In the genomic region with DNA sequence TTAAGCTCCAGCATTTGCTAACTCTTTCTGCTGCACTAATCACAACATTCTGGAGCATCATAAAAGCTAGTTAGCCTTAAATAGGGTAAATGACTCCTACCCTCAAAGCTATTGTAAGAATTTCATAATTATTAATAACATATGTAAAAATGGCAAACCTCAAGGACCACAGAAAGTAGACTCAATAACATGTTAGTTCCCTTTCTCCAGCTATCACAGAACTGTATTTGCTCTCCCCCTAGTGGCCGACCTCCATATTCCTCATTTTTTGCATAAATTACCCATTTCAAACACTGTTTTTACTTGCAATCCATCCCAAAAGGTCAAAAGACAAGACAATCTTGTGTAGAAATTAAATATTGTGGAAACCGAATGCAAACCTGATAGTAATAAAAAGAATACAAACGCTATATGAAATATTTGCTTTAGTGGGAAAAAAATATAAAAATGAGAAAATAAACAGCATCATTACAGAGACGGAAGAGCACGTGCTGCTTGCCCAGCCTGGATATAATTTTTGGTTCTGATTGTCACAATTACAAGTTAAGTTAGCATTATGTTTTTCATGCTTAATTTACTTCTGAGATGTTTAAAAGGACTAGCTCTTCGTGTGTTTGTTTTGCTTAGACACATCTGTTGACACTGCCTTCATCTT, we compare ENCODE assay signal across 8 cellular contexts.
DNase-seq lines count a peak whose midpoint lies in the region; ATAC-seq and TF ChIP-seq lines count a peak whose summit lies in the region.

No MANE protein-coding gene starts in this region.

- H3K4me3 ChIP-seq in SU-DHL-6 (ENCODE audit: insufficient read depth, low read length, poor library complexity, severe bottlenecking) = no peak overlapping the region

- ATAC-seq in GM18498 (IDR thresholded peaks at IDR 0.05; ENCODE audit: unreplicated experiment) (peak; percentile 90), HG02642 (IDR thresholded peaks at IDR 0.05; ENCODE audit: poor library complexity, unreplicated experiment) (peak; percentile 88)
- peak; percentile 87 to 91 for ATAC-seq in stimulated activated naive B cell treated with anti-CD40 and anti-IgM and Interleukin-4, amounts not matched to agents 10 μg/mL and 1 μg/mL and 100 μg/mL, for 72 hours (replicated peaks)

- H2AFZ ChIP-seq in SU-DHL-6 (ENCODE audit: low read depth, low read length, severe bottlenecking) = no peak overlapping the region

- TF ChIP-seq CTCF in SU-DHL-6 (IDR thresholded peaks at IDR 0.05; ENCODE audit: insufficient read depth, low read length, poor library complexity, severe bottlenecking) = peak; percentile 77

- peak; percentile 2 for DNase-seq in AG08395 (ENCODE audit: low spot score)
- DNase-seq in MV-4-11 (lab: John Stamatoyannopoulos, UW) = peak; percentile 64
- DNase-seq in foreskin melanocyte = peak; percentile 18
- peak; percentile 18 for DNase-seq in stimulated activated naive B cell treated with anti-CD40 and anti-IgM and Interleukin-4, amounts not matched to agents 10 μg/mL and 1 μg/mL and 100 μg/mL, for 72 hours
- no peak for DNase-seq in stimulated activated CD4-positive, alpha-beta T cell treated with anti-CD3 and anti-CD28 coated beads, Interleukin-4, amount 100 ng/mL, for 1 hour

- H3K27me3 ChIP-seq in SU-DHL-6 (ENCODE audit: low read length) = no peaks in the 10 kb centered on the region

- H3K79me2 ChIP-seq in SU-DHL-6 (ENCODE audit: insufficient read depth, low read length) = no peaks in the 10 kb centered on the region

- H3F3A ChIP-seq in SU-DHL-6 (ENCODE audit: insufficient read depth) = no peaks in the 10 kb centered on the region

- H3K27ac Mint-ChIP-seq in stimulated activated naive B cell treated with anti-CD40 and anti-IgM and Interleukin-4, amounts not matched to agents 10 μg/mL and 1 μg/mL and 100 μg/mL, for 72 hours = no peak overlapping the region

- H4K20me1 ChIP-seq in SU-DHL-6 (ENCODE audit: low read depth, low read length) = no peaks in the 10 kb centered on the region

- no peak overlapping the region for H3K27ac ChIP-seq in SU-DHL-6 (ENCODE audit: low read depth, low read length)

- no peak overlapping the region for H3K4me3 Mint-ChIP-seq in stimulated activated naive B cell treated with anti-CD40 and anti-IgM and Interleukin-4, amounts not matched to agents 10 μg/mL and 1 μg/mL and 100 μg/mL, for 72 hours

- no peaks in the 10 kb centered on the region for H3K9me3 ChIP-seq in SU-DHL-6 (ENCODE audit: insufficient read depth, low read length)

- no peaks in the 10 kb centered on the region for H3K9me3 Mint-ChIP-seq in stimulated activated naive B cell treated with anti-CD40 and anti-IgM and Interleukin-4, amounts not matched to agents 10 μg/mL and 1 μg/mL and 100 μg/mL, for 72 hours

- no peaks in the 10 kb centered on the region for H3K9me2 ChIP-seq in SU-DHL-6 (replicated peaks; ENCODE audit: insufficient read depth, low read length)

- H3K36me3 ChIP-seq in SU-DHL-6 (ENCODE audit: low read length) = no peaks in the 10 kb centered on the region

- H3K27me3 Mint-ChIP-seq in stimulated activated naive B cell treated with anti-CD40 and anti-IgM and Interleukin-4, amounts not matched to agents 10 μg/mL and 1 μg/mL and 100 μg/mL, for 72 hours = no peaks in the 10 kb centered on the region

- H3K36me3 Mint-ChIP-seq in stimulated activated naive B cell treated with anti-CD40 and anti-IgM and Interleukin-4, amounts not matched to agents 10 μg/mL and 1 μg/mL and 100 μg/mL, for 72 hours = no peaks in the 10 kb centered on the region

- no peak overlapping the region for H3K4me2 ChIP-seq in SU-DHL-6 (ENCODE audit: low read depth, low read length, poor library complexity, severe bottlenecking)

- H3K4me1 Mint-ChIP-seq in stimulated activated naive B cell treated with anti-CD40 and anti-IgM and Interleukin-4, amounts not matched to agents 10 μg/mL and 1 μg/mL and 100 μg/mL, for 72 hours = no peaks in the 10 kb centered on the region

- no peak overlapping the region for H3K9ac ChIP-seq in SU-DHL-6 (ENCODE audit: low read length)
